In genomic region chr15:76991741-76992645, GRCh38 we compare ENCODE assay signal across 14 cellular contexts. TPM values are rescaled to one million over a fixed set of nuclear protein-coding genes. Genes with fewer than 3 reads are reported as not detected.
DNase-seq lines count a peak whose midpoint lies in the region; ATAC-seq and TF ChIP-seq lines count a peak whose summit lies in the region.
"Had no signal": no experiment of that assay in that cellular context is flagged by ENCODE, and none has a peak within 500 bp of the region (broad histone marks: within the 10 kb centered on the region; RNA-seq: fewer than 3 reads in every experiment).

No MANE protein-coding gene starts in this region.

- TF ChIP-seq CTCF in Caco-2 (IDR thresholded peaks at IDR 0.05; ENCODE audit: insufficient read depth in 1 of 2, low read depth in 1 of 2, low read length in 1 of 2, severe bottlenecking in 1 of 2, unreplicated experiment in 1 of 2) (no peak), WTC11 (IDR thresholded peaks at IDR 0.05) (no peak)

- H3K27me3 ChIP-seq in Caco-2 (replicated peaks; ENCODE audit: control insufficient read depth, insufficient read depth, low read length) = no peaks in the 10 kb centered on the region
- H3K27me3 ChIP-seq: neural progenitor cell, testis had no signal

- DNase-seq in CD1c-positive myeloid dendritic cell (ENCODE audit: extremely low spot score) (peak; percentile 57), Caco-2 (no peak), WTC11 (ENCODE audit: low spot score) (peak; percentile 5), mesenteric fat pad (ENCODE audit: low spot score) (peak; percentile 89), NCI-H446 (lab: John Stamatoyannopoulos, UW) (no peak)
- DNase-seq in effector CD4-positive, alpha-beta T cell = no peak
- DNase-seq: left colon, PC-3, T-helper 9 cell, testis had no signal

- H3K9me3 Mint-ChIP-seq in Caco-2 (ENCODE audit: unreplicated experiment) (no peaks in the 10 kb centered on the region), WTC11 (no peaks in the 10 kb centered on the region)
- H3K9me3 Mint-ChIP-seq: brain, neural progenitor cell had no signal

- H3K4me3 Mint-ChIP-seq in Caco-2 (ENCODE audit: unreplicated experiment) (no peak overlapping the region), WTC11 (no peak overlapping the region)
- H3K4me3 Mint-ChIP-seq: brain, neural progenitor cell had no signal

- peak overlapping the region; percentile 59 for H3K27ac Mint-ChIP-seq in Caco-2 (ENCODE audit: unreplicated experiment)
- H3K27ac Mint-ChIP-seq in WTC11 = no peak overlapping the region

- H3K36me3 ChIP-seq in Caco-2 (ENCODE audit: control insufficient read depth, insufficient read depth, low read length) = no peaks in the 10 kb centered on the region
- H3K36me3 ChIP-seq: neural progenitor cell had no signal

- POLR2A ChIA-PET in Caco-2 (lab: Charles Lee) = no interaction called here
- POLR2A ChIA-PET in WTC11 (lab: Charles Lee) = no interaction called here

- ATAC-seq in WTC11 (no peak), GM21526 (IDR thresholded peaks at IDR 0.05; ENCODE audit: low FRiP score, unreplicated experiment) (no peak)
- ATAC-seq: left colon, PC-3 had no signal

- H3K9me3 ChIP-seq in Caco-2 = no peaks in the 10 kb centered on the region
- H3K9me3 ChIP-seq: testis had no signal

- H3K27me3 Mint-ChIP-seq in Caco-2 (ENCODE audit: insufficient read depth, unreplicated experiment) (no peaks in the 10 kb centered on the region), WTC11 (ENCODE audit: low read depth) (no peaks in the 10 kb centered on the region; the same call in 1 of the 2 replicates)

- H3K36me3 Mint-ChIP-seq in Caco-2 (ENCODE audit: insufficient read depth, unreplicated experiment) = no peaks in the 10 kb centered on the region
- H3K36me3 Mint-ChIP-seq in WTC11 = no peaks in the 10 kb centered on the region
- H3K36me3 Mint-ChIP-seq: brain, neural progenitor cell had no signal

- H3K4me1 ChIP-seq in Caco-2 = no peaks in the 10 kb centered on the region

- no peak overlapping the region for H3K4me3 ChIP-seq in Caco-2 (ENCODE audit: low read depth, low read length)
- H3K4me3 ChIP-seq: neural progenitor cell, testis had no signal

- H3K4me1 Mint-ChIP-seq in Caco-2 (ENCODE audit: low read depth, unreplicated experiment) = no peaks in the 10 kb centered on the region
- peaks cover 9% of the 10 kb centered on the region for H3K4me1 Mint-ChIP-seq in WTC11

- CTCF ChIA-PET in Caco-2 (lab: Charles Lee) = no interaction called here
- CTCF ChIA-PET in WTC11 (lab: Charles Lee) = interaction anchor here (1.3 kb wide), 2 partner anchors 19 to 32 kb away, joined by 4 read pairs; no protein-coding TSS in a partner anchor

- no TSS peak for BruUV-seq in Caco-2 (replicated peaks; lab: Mats Ljungman, UMichigan)

- intact Hi-C loops in Caco-2 (cut with micrococcal nuclease; ENCODE audit: unreplicated experiment) = no loop called here

TF ChIP-seq in WTC11, 78 proteins besides CTCF, POLR2A, EP300 and RAD21:
- TF ChIP-seq ZNF416 (CRISPR knock-in tag; IDR thresholded peaks at IDR 0.05) (no peak), NR3C1 (CRISPR knock-in tag; conservative IDR thresholded peaks at IDR 0.05; ENCODE audit: low read depth) (no peak), ZNF121 (CRISPR knock-in tag; IDR thresholded peaks at IDR 0.05) (no peak), FOXP4 (CRISPR knock-in tag; IDR thresholded peaks at IDR 0.05) (no peak)

RNA-seq across cellular contexts. Expression of gene PSTPIP1, which starts 2.9 kb away (rescaled TPM):
- total RNA-seq in Caco-2 (2022) (not detected in 2 replicates), WTC11 (2021) (1.3 to 1.6 TPM (median 1.5 TPM) in 3 replicates), mesenteric fat pad (24.8 TPM)
- total RNA-seq: M059J, PC-3 had no signal

Comparison
In these comparisons a context has a peak if more than half of its experiments do, and no peak if none do; other contexts are left out.
1. DNase-seq: peak in CD1c-positive myeloid dendritic cell (single experiment), WTC11 (single experiment) and mesenteric fat pad (single experiment); none in Caco-2 (0 of 2), NCI-H446 (0 of 2) and effector CD4-positive, alpha-beta T cell (single experiment).